ENCODE assay signal across 27 cellular contexts in the genomic region with DNA sequence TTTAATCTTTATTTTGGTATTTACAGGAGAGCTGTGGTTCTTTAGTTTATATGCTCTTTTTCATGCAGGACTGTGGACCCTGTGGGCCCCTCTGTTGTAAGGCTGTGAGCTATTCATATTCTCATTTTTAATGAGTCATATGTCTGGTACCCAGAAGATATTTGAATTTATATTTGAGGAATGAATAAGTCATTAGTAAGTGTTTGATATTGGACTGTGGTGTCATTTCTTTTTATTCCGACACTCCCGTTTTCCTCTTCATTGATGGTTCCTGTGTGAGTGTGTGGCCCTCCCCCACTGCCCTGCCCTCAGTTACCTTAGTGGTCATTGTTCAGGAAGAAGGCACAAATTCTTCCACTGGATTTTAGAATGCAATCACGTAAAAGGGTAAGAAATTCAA.
"Had no signal": no experiment of that assay in that cellular context is flagged by ENCODE, and none has a peak within 500 bp of the region (broad histone marks: within the 10 kb centered on the region; RNA-seq: fewer than 3 reads in every experiment).

No MANE protein-coding gene starts in this region.

- DNase-seq: activated CD4-positive, alpha-beta T cell treated with anti-CD3 and anti-CD28 coated beads, Interleukin-2, amount 50 U/mL, for 1 hour; activated CD4-positive, CD25-positive, alpha-beta regulatory T cell treated with anti-CD3 and anti-CD28 coated beads, Interleukin-2, amount 50 U/mL, for 72 hours; activated T-cell treated with anti-CD3 and anti-CD28 coated beads, Interleukin-2, amount 50 U/mL, for 24 hours; adrenal gland; effector CD4-positive, alpha-beta T cell; glutamatergic neuron; immature natural killer cell; kidney glomerular epithelial cell; left ventricle myocardium inferior; natural killer cell; pancreas; right lobe of liver; small intestine; stimulated activated CD4-positive, alpha-beta T cell treated with anti-CD3 and anti-CD28 coated beads, Interleukin-2, amount 100 ng/mL, for 24 hours; stomach; transverse colon; uterus had no signal

- H3K27ac ChIP-seq: adrenal gland, cardiac muscle cell, esophagus muscularis mucosa, hepatocyte, left ventricle myocardium inferior, neutrophil, pancreas, right lobe of liver, stomach, transverse colon, uterus, VCaP had no signal

- FAIRE-seq: endometrium, frontal cortex, pancreas, small intestine had no signal

- H3K27me3 ChIP-seq: adrenal gland, cardiac muscle cell, esophagus muscularis mucosa, hepatocyte, neutrophil, pancreas, right lobe of liver, stomach, transverse colon, uterus had no signal

- H3K4me3 ChIP-seq: adrenal gland, cardiac muscle cell, esophagus muscularis mucosa, hepatocyte, left ventricle myocardium inferior, pancreas, right lobe of liver, stomach, transverse colon, uterus had no signal

- H3K36me3 ChIP-seq: adrenal gland, cardiac muscle cell, esophagus muscularis mucosa, left ventricle myocardium inferior, neutrophil, pancreas, right lobe of liver, stomach, transverse colon, uterus had no signal

- H3K4me2 ChIP-seq: hepatocyte had no signal

- H3K4me1 ChIP-seq: adrenal gland, esophagus muscularis mucosa, left ventricle myocardium inferior, pancreas, right lobe of liver, stomach, transverse colon, uterus had no signal

- ATAC-seq: activated naive CD4-positive, alpha-beta T cell treated with anti-CD3 and anti-CD28 coated beads, Interleukin-2, amount 50 U/mL, for 72 hours; activated T-helper 17 cell treated with anti-CD3 and anti-CD28 coated beads, Interleukin-2, amount 50 U/mL, for 72 hours; natural killer cell; pancreas; right lobe of liver; stimulated activated memory B cell treated with anti-CD40 and anti-IgM and Interleukin-4, amounts not matched to agents 10 μg/mL and 1 μg/mL and 100 μg/mL, for 72 hours had no signal

- H3K9me3 ChIP-seq: adrenal gland, esophagus muscularis mucosa, neutrophil, pancreas, right lobe of liver, stomach, transverse colon, uterus had no signal
